9 cellular contexts compared by ENCODE assay signal in the genomic region with DNA sequence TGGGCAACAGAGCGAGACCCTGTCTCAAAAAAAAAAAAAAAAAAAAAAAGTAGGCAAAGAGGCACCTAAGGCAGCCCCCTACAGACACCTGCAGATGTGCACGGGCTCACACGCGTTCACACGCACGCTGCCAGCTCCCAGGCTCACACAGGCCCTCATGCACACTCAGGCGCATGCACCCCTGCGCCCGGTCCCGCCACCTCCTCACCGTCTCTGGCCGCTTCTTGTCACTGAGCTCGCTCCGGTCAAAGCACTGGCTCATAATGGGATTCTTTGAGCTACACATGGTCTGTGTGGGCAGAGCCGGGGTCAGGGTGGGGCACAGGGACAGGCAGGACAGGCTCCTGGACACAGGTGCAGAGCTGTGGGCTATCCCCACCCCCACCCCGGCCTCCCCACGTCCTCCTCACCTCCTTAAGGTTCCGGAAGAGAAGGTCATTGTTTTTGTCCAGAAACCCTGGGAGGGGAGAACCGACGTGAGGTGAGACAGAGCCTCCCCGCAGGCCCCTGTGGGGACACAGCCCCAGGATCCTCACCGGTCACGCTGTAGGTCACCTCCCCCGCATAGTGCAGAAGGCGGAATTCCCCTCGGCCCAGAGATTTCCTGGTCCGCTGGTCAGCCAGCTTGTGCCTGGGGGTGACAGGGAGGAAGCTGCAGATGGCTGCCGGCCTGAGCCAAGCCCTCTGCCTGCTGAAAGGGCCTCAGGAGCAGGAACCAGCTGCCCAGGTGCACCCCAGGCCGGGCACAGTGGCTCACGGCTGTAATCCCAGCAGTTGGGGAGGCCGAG. TPM values are rescaled to one million over a fixed set of nuclear protein-coding genes. Genes with fewer than 3 reads are reported as not detected.
A peak's percentile ranks its signal among the peaks of the same experiment; 100 is the strongest.
DNase-seq lines count a peak whose midpoint lies in the region; ATAC-seq and TF ChIP-seq lines count a peak whose summit lies in the region.
"Had no signal": no experiment of that assay in that cellular context is flagged by ENCODE, and none has a peak within 500 bp of the region (broad histone marks: within the 10 kb centered on the region; RNA-seq: fewer than 3 reads in every experiment).

No MANE protein-coding gene starts in this region.

- H3K27ac Mint-ChIP-seq in memory B cell: peak overlapping the region; percentile 28
- H3K27ac Mint-ChIP-seq in activated naive CD8-positive, alpha-beta T cell treated with anti-CD3 and anti-CD28 coated beads for 36 hours: no peak overlapping the region

- peaks cover 15% of the 10 kb centered on the region for H3K36me3 Mint-ChIP-seq in memory B cell
- H3K36me3 Mint-ChIP-seq in activated naive CD8-positive, alpha-beta T cell treated with anti-CD3 and anti-CD28 coated beads for 36 hours: peaks cover under 1% of the 10 kb centered on the region

- H3K9me3 Mint-ChIP-seq in memory B cell: no peaks in the 10 kb centered on the region
- no peaks in the 10 kb centered on the region for H3K9me3 Mint-ChIP-seq in activated naive CD8-positive, alpha-beta T cell treated with anti-CD3 and anti-CD28 coated beads for 36 hours

- no peaks in the 10 kb centered on the region for H3K27me3 Mint-ChIP-seq in memory B cell
- H3K27me3 Mint-ChIP-seq in activated naive CD8-positive, alpha-beta T cell treated with anti-CD3 and anti-CD28 coated beads for 36 hours: no peaks in the 10 kb centered on the region

- TF ChIP-seq CTCF in GM13976 (IDR thresholded peaks at IDR 0.05; ENCODE audit: borderline replicate concordance, control extremely low read depth, extremely low read depth, insufficient read depth, missing control alignments): no peak

- ATAC-seq in GM21529 (IDR thresholded peaks at IDR 0.05; ENCODE audit: unreplicated experiment) (peak; percentile 68), HG03460 (IDR thresholded peaks at IDR 0.05; ENCODE audit: unreplicated experiment) (peak; percentile 40), memory B cell (ENCODE audit: low read depth) (peak; percentile 49)

- in situ Hi-C loops in GM13976 (cut with MboI; ENCODE audit: low sequenced_read_pairs, unreplicated experiment): no loop called here

- peak; percentile 92 for DNase-seq in GM13976 (ENCODE audit: low spot score)
- no peak for DNase-seq in memory B cell (ENCODE audit: low spot score in 2 of 2)
- no peak for DNase-seq in NCI-H2196 treated with DMSO at 0.1 percent for 48 hours (lab: John Stamatoyannopoulos, UW; ENCODE audit: unreplicated experiment)
- no peak for DNase-seq in activated naive CD8-positive, alpha-beta T cell treated with anti-CD3 and anti-CD28 coated beads for 36 hours
- no peak for DNase-seq in cerebellum (ENCODE audit: low spot score)
- DNase-seq in anterior cingulate cortex (lab: John Stamatoyannopoulos, UW): no peak
- DNase-seq: NCI-H446 had no signal

- peaks cover 21% of the 10 kb centered on the region for H3K4me1 Mint-ChIP-seq in memory B cell
- H3K4me1 Mint-ChIP-seq in activated naive CD8-positive, alpha-beta T cell treated with anti-CD3 and anti-CD28 coated beads for 36 hours: peaks cover 9% of the 10 kb centered on the region

- peak overlapping the region; percentile 58 for H3K4me3 Mint-ChIP-seq in memory B cell
- no peak overlapping the region for H3K4me3 Mint-ChIP-seq in activated naive CD8-positive, alpha-beta T cell treated with anti-CD3 and anti-CD28 coated beads for 36 hours

RNA-seq across cellular contexts. Expression of a gene that starts 17.9 kb away (rescaled TPM):
- total RNA-seq in activated naive CD8-positive, alpha-beta T cell treated with anti-CD3 and anti-CD28 coated beads for 36 hours: 10 to 100 TPM; 10.5 to 11.7 TPM
- total RNA-seq in cerebellum: 8.8 TPM

RNA-seq across cellular contexts. Expression of a gene that starts 18.6 kb away (rescaled TPM):
- 10 to 100 TPM; 13.5 to 14.0 TPM for total RNA-seq in activated naive CD8-positive, alpha-beta T cell treated with anti-CD3 and anti-CD28 coated beads for 36 hours
- 76.1 TPM for total RNA-seq in cerebellum

RNA-seq across cellular contexts. Expression of a gene that starts 41.8 kb away (rescaled TPM):
- 10 to 100 TPM; 18.1 to 18.2 TPM for total RNA-seq in activated naive CD8-positive, alpha-beta T cell treated with anti-CD3 and anti-CD28 coated beads for 36 hours
- total RNA-seq in cerebellum: 30.8 TPM
